8 cellular contexts compared by ENCODE assay signal in genomic region chr19:3036119-3036794, GRCh38. TPM values are rescaled to one million over a fixed set of nuclear protein-coding genes. Genes with fewer than 3 reads are reported as not detected.
DNase-seq lines count a peak whose midpoint lies in the region; ATAC-seq and TF ChIP-seq lines count a peak whose summit lies in the region.

No MANE protein-coding gene starts in this region.

- H3K4me3 ChIP-seq in left ventricle myocardium inferior, result peak overlapping the region; percentile 72
- peak overlapping the region; percentile 68 for H3K4me3 ChIP-seq in upper lobe of right lung

- no peaks in the 10 kb centered on the region for H3K9me3 Mint-ChIP-seq in T-helper 1 cell treated with Interleukin-12 subunit alpha and Interleukin-12 subunit beta and Interleukin-4 antibody, amounts not matched to agents 30 μg/mL and 1 μg/mL, for 36 hours
- H3K9me3 Mint-ChIP-seq in progenitor cell of endocrine pancreas (ENCODE audit: low read depth), result no peaks in the 10 kb centered on the region

- peak overlapping the region; percentile 95 for H3K27ac Mint-ChIP-seq in T-helper 1 cell treated with Interleukin-12 subunit alpha and Interleukin-12 subunit beta and Interleukin-4 antibody, amounts not matched to agents 30 μg/mL and 1 μg/mL, for 36 hours
- peak overlapping the region; percentile 98 for H3K27ac Mint-ChIP-seq in progenitor cell of endocrine pancreas

- H3K4me1 Mint-ChIP-seq in T-helper 1 cell treated with Interleukin-12 subunit alpha and Interleukin-12 subunit beta and Interleukin-4 antibody, amounts not matched to agents 30 μg/mL and 1 μg/mL, for 36 hours (ENCODE audit: low read depth), result peaks cover 19% of the 10 kb centered on the region
- peaks cover 33% of the 10 kb centered on the region for H3K4me1 Mint-ChIP-seq in progenitor cell of endocrine pancreas (ENCODE audit: low read depth)

- peak overlapping the region; percentile 87 for H3K4me3 Mint-ChIP-seq in T-helper 1 cell treated with Interleukin-12 subunit alpha and Interleukin-12 subunit beta and Interleukin-4 antibody, amounts not matched to agents 30 μg/mL and 1 μg/mL, for 36 hours
- H3K4me3 Mint-ChIP-seq in progenitor cell of endocrine pancreas (ENCODE audit: low read depth), result peak overlapping the region; percentile 83

- H3K27me3 ChIP-seq in left ventricle myocardium inferior (ENCODE audit: low read depth) (no peaks in the 10 kb centered on the region), upper lobe of right lung (no peaks in the 10 kb centered on the region)

- DNase-seq in Daoy (ENCODE audit: low read depth) (peak; percentile 94), NCI-H146 (lab: John Stamatoyannopoulos, UW) (peak; percentile 91), amygdala (lab: John Stamatoyannopoulos, UW) (peak; percentile 62 to 97 (median 89)), left ventricle myocardium inferior (peak; percentile 95), progenitor cell of endocrine pancreas (ENCODE audit: low spot score, unreplicated experiment) (peak; percentile 91), upper lobe of right lung (peak; percentile 95)

- H3K36me3 ChIP-seq in left ventricle myocardium inferior (no peaks in the 10 kb centered on the region), upper lobe of right lung (no peaks in the 10 kb centered on the region)

- TF ChIP-seq CTCF in left ventricle myocardium inferior (IDR thresholded peaks at IDR 0.05; ENCODE audit: borderline replicate concordance), result no peak
- TF ChIP-seq CTCF in progenitor cell of endocrine pancreas (IDR thresholded peaks at IDR 0.05; ENCODE audit: unreplicated experiment), result no peak
- no peak for TF ChIP-seq CTCF in upper lobe of right lung (IDR thresholded peaks at IDR 0.05)

- H3K27ac ChIP-seq in left ventricle myocardium inferior (replicated peaks) (peak overlapping the region; percentile 96), upper lobe of right lung (peak overlapping the region; percentile 89)

- intact Hi-C loops in left ventricle myocardium inferior (cut with micrococcal nuclease), result no loop called here
- intact Hi-C loops in upper lobe of right lung (cut with DNase I), result no loop called here

- peaks cover 27% of the 10 kb centered on the region for H3K27me3 Mint-ChIP-seq in T-helper 1 cell treated with Interleukin-12 subunit alpha and Interleukin-12 subunit beta and Interleukin-4 antibody, amounts not matched to agents 30 μg/mL and 1 μg/mL, for 36 hours (ENCODE audit: low read depth)
- H3K27me3 Mint-ChIP-seq in progenitor cell of endocrine pancreas, result no peaks in the 10 kb centered on the region

- H3K9me3 ChIP-seq in left ventricle myocardium inferior (replicated peaks), result no peaks in the 10 kb centered on the region
- no peaks in the 10 kb centered on the region for H3K9me3 ChIP-seq in upper lobe of right lung

- peaks cover 29% of the 10 kb centered on the region for H3K4me1 ChIP-seq in left ventricle myocardium inferior
- peaks cover 19% of the 10 kb centered on the region for H3K4me1 ChIP-seq in upper lobe of right lung

- H3K36me3 Mint-ChIP-seq in T-helper 1 cell treated with Interleukin-12 subunit alpha and Interleukin-12 subunit beta and Interleukin-4 antibody, amounts not matched to agents 30 μg/mL and 1 μg/mL, for 36 hours (ENCODE audit: low read depth), result no peaks in the 10 kb centered on the region
- no peaks in the 10 kb centered on the region for H3K36me3 Mint-ChIP-seq in progenitor cell of endocrine pancreas (ENCODE audit: insufficient read depth)

- ATAC-seq in HG02610 (IDR thresholded peaks at IDR 0.05; ENCODE audit: unreplicated experiment), result peak; percentile 38
- ATAC-seq in upper lobe of right lung, result peak; percentile 87

RNA-seq across cellular contexts. Expression of gene TLE2, which starts 7.2 kb away (rescaled TPM):
- 0.03 and 1.5 TPM in 2 replicates for total RNA-seq in Daoy (2014; rRNA removed; shearing (Covaris generic))
- total RNA-seq in left ventricle myocardium inferior (53.2 TPM), progenitor cell of endocrine pancreas (147 and 160 TPM in 2 replicates), upper lobe of right lung (58.6 TPM)

RNA-seq across cellular contexts. Expression of gene TLE5, which starts 26.0 kb away (rescaled TPM):
- 147 and 186 TPM in 2 replicates for total RNA-seq in Daoy (2014; rRNA removed; shearing (Covaris generic))
- total RNA-seq in left ventricle myocardium inferior (799 TPM), progenitor cell of endocrine pancreas (469 and 507 TPM in 2 replicates), upper lobe of right lung (458 TPM)

RNA-seq across cellular contexts. Expression of gene GNA11, which starts 57.9 kb away (rescaled TPM):
- total RNA-seq in Daoy (2014; rRNA removed; shearing (Covaris generic)), result 35.6 and 46.2 TPM in 2 replicates
- total RNA-seq in left ventricle myocardium inferior (58.1 TPM), progenitor cell of endocrine pancreas (37.9 and 39.5 TPM in 2 replicates), upper lobe of right lung (66.3 TPM)

RNA-seq across cellular contexts. Expression of gene TLE6, which starts 58.9 kb away (rescaled TPM):
- total RNA-seq in Daoy (2014; rRNA removed; shearing (Covaris generic)), result 0.69 and 12.3 TPM in 2 replicates
- 1.3 TPM for total RNA-seq in left ventricle myocardium inferior
- 18.4 and 21.0 TPM in 2 replicates for total RNA-seq in progenitor cell of endocrine pancreas
- total RNA-seq in upper lobe of right lung, result 6.7 TPM

Comparison
In these comparisons a context has a peak if more than half of its experiments do, and no peak if none do; other contexts are left out.
1. Peak in every context shown above with its lines: DNase-seq, ATAC-seq, H3K4me3 ChIP-seq and H3K27ac ChIP-seq.
2. RNA of gene TLE2, which starts 7.2 kb away (total RNA-seq): 147 to 160 TPM in progenitor cell of endocrine pancreas, 58.6 TPM in upper lobe of right lung (single experiment) and 53.2 TPM in left ventricle myocardium inferior (single experiment); 0.03 to 1.5 TPM in Daoy; every median in the first group is over 10 times any median in the second.